ENCODE assay signal across 27 cellular contexts in the genomic region with DNA sequence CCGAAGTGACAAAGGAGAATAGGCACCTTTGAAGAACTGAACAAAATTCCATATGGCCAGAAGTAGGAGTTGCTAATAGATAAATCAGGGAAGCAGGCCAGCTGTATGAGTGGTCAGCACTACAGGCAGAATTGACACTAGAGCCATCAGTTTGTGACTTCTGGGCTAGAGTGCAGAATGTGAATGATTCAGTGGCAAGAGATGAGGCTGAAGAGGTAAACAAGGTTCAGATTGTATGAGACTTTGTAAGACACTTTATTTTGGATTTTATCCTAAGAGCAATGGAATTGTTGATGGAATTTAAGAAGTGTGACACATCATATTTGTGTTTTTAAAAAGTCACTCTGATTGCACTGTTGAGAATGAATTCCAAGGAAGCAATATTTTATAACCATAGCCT. TPM values are rescaled to one million over a fixed set of nuclear protein-coding genes. Genes with fewer than 3 reads are reported as not detected.
DNase-seq lines count a peak whose midpoint lies in the region; ATAC-seq, FAIRE-seq and TF ChIP-seq lines count a peak whose summit lies in the region.
"Had no signal": no experiment of that assay in that cellular context is flagged by ENCODE, and none has a peak within 500 bp of the region (broad histone marks: within the 10 kb centered on the region; RNA-seq: fewer than 3 reads in every experiment).

No MANE protein-coding gene starts in this region.

- no peaks in the 10 kb centered on the region for H3K27me3 ChIP-seq in osteoblast (ENCODE audit: insufficient read depth, low read length)
- H3K27me3 ChIP-seq: BLaER1 treated with 17β-estradiol and CSF1 and Interleukin-3, amounts not matched to agents 10 nM and 100 nM had no signal

- H3K9me3 Mint-ChIP-seq in activated T-cell treated with anti-CD3 and anti-CD28 coated beads, Interleukin-2, amount 50 U/mL, for 72 hours: no peaks in the 10 kb centered on the region
- H3K9me3 Mint-ChIP-seq in activated T-cell treated with anti-CD3 and anti-CD28 coated beads, Interleukin-2, amount 50 U/mL, for 4 hours: no peaks in the 10 kb centered on the region
- no peaks in the 10 kb centered on the region for H3K9me3 Mint-ChIP-seq in activated T-helper 2 cell treated with anti-CD3 and anti-CD28 coated beads, Interferon-gamma antibody, Interleukin-2, Interleukin-4, amounts not matched to agents 10 μg/mL and 5 μg/mL and 100 μg/mL, durations not matched to agents 14 hours and 24 hours and 36 hours
- H3K9me3 Mint-ChIP-seq: WTC11 had no signal

- H3K9me3 ChIP-seq in osteoblast (ENCODE audit: low read depth, low read length): no peaks in the 10 kb centered on the region
- H3K9me3 ChIP-seq: A549; BLaER1 treated with 17β-estradiol and CSF1 and Interleukin-3, amounts not matched to agents 10 nM and 100 nM had no signal

- TF ChIP-seq POLR2A in GM12892 (IDR thresholded peaks at IDR 0.05; ENCODE audit: low read depth, low read length): no peak

- H3K4me2 ChIP-seq in osteoblast (ENCODE audit: insufficient read depth, low read length): peak overlapping the region; percentile 31
- H3K4me2 ChIP-seq: A549; BLaER1 treated with 17β-estradiol and CSF1 and Interleukin-3, amounts not matched to agents 10 nM and 100 nM had no signal

- peak; percentile 73 for FAIRE-seq in GM12892 (lab: Jason Lieb, UNC)
- FAIRE-seq: A549, D721Med, urothelium cell line had no signal

- H3K79me2 ChIP-seq in osteoblast (ENCODE audit: insufficient read depth, low read length): no peaks in the 10 kb centered on the region

- H3K27ac ChIP-seq in osteoblast (ENCODE audit: low read depth, low read length): peak overlapping the region; percentile 31
- H3K27ac ChIP-seq: A549; BLaER1 treated with 17β-estradiol and CSF1 and Interleukin-3, amounts not matched to agents 10 nM and 100 nM had no signal

- no peaks in the 10 kb centered on the region for H4K20me1 ChIP-seq in osteoblast (ENCODE audit: insufficient read depth, low read length)
- H4K20me1 ChIP-seq: BLaER1 treated with 17β-estradiol and CSF1 and Interleukin-3, amounts not matched to agents 10 nM and 100 nM had no signal

- DNase-seq in activated T-cell treated with anti-CD3 and anti-CD28 coated beads, Interleukin-2, amount 50 U/mL, for 72 hours: no peak
- DNase-seq in activated T-cell treated with anti-CD3 and anti-CD28 coated beads, Interleukin-2, amount 50 U/mL, for 4 hours: no peak
- DNase-seq in GM12892 (ENCODE audit: insufficient read length) (no peak), osteoblast (ENCODE audit: insufficient read length, low spot score, missing footprints) (peak; percentile 11), HUDEP-2 (lab: John Stamatoyannopoulos, UW; ENCODE audit: unreplicated experiment in 76 of 76) (no peak), HuH-7.5 (ENCODE audit: low spot score) (no peak)
- DNase-seq in activated T-helper 2 cell treated with anti-CD3 and anti-CD28 coated beads, Interferon-gamma antibody, Interleukin-2, Interleukin-4, amounts not matched to agents 10 μg/mL and 5 μg/mL and 100 μg/mL, durations not matched to agents 14 hours and 24 hours and 36 hours (ENCODE audit: low spot score): no peak
- DNase-seq: activated CD8-positive, alpha-beta T cell treated with anti-CD3 and anti-CD28 coated beads, Interleukin-2, amount 10 ng/mL, durations not matched to agents 7 days and 5 days; activated naive CD4-positive, alpha-beta T cell treated with anti-CD3 and anti-CD28 coated beads, Interleukin-2, amount 50 U/mL, for 16 hours; activated T-cell treated with anti-CD3 and anti-CD28 coated beads, Interleukin-2, amount 50 U/mL, for 48 hours; H7; head of caudate nucleus; Kasumi-1; left colon; NCI-H1694; NCI-H2171; NCI-H526; nucleus accumbens; SHP77 treated with DMSO at 0.1 percent for 48 hours; small intestine; stimulated activated CD4-positive, alpha-beta T cell treated with anti-CD3 and anti-CD28 coated beads, Interleukin-1b, Interleukin-23, amount 100 ng/mL, for 48 hours had no signal

- H3K4me1 Mint-ChIP-seq in activated T-cell treated with anti-CD3 and anti-CD28 coated beads, Interleukin-2, amount 50 U/mL, for 72 hours (ENCODE audit: low read depth): peaks cover 4% of the 10 kb centered on the region
- peaks cover 29% of the 10 kb centered on the region for H3K4me1 Mint-ChIP-seq in activated T-cell treated with anti-CD3 and anti-CD28 coated beads, Interleukin-2, amount 50 U/mL, for 4 hours (ENCODE audit: low read depth)
- H3K4me1 Mint-ChIP-seq in activated T-helper 2 cell treated with anti-CD3 and anti-CD28 coated beads, Interferon-gamma antibody, Interleukin-2, Interleukin-4, amounts not matched to agents 10 μg/mL and 5 μg/mL and 100 μg/mL, durations not matched to agents 14 hours and 24 hours and 36 hours (ENCODE audit: low read depth): peaks cover 23% of the 10 kb centered on the region
- H3K4me1 Mint-ChIP-seq: WTC11 had no signal

- H3K27me3 Mint-ChIP-seq in activated T-cell treated with anti-CD3 and anti-CD28 coated beads, Interleukin-2, amount 50 U/mL, for 72 hours (ENCODE audit: low read depth): no peaks in the 10 kb centered on the region
- H3K27me3 Mint-ChIP-seq in activated T-cell treated with anti-CD3 and anti-CD28 coated beads, Interleukin-2, amount 50 U/mL, for 4 hours (ENCODE audit: low read depth): no peaks in the 10 kb centered on the region
- no peaks in the 10 kb centered on the region for H3K27me3 Mint-ChIP-seq in activated T-helper 2 cell treated with anti-CD3 and anti-CD28 coated beads, Interferon-gamma antibody, Interleukin-2, Interleukin-4, amounts not matched to agents 10 μg/mL and 5 μg/mL and 100 μg/mL, durations not matched to agents 14 hours and 24 hours and 36 hours (ENCODE audit: low read depth)

- intact Hi-C loops in activated T-helper 2 cell treated with anti-CD3 and anti-CD28 coated beads, Interferon-gamma antibody, Interleukin-2, Interleukin-4, amounts not matched to agents 10 μg/mL and 5 μg/mL and 100 μg/mL, durations not matched to agents 14 hours and 24 hours and 36 hours (cut with micrococcal nuclease): no loop called here

- no peak overlapping the region for H2AFZ ChIP-seq in osteoblast (ENCODE audit: low read length)

- peaks cover 16% of the 10 kb centered on the region for H3K4me1 ChIP-seq in osteoblast (ENCODE audit: insufficient read depth, low read length)
- H3K4me1 ChIP-seq: A549; BLaER1 treated with 17β-estradiol and CSF1 and Interleukin-3, amounts not matched to agents 10 nM and 100 nM had no signal

- H3K36me3 ChIP-seq in osteoblast (ENCODE audit: insufficient read depth, low read length): no peaks in the 10 kb centered on the region

- H3K4me3 ChIP-seq in osteoblast (ENCODE audit: insufficient read depth, low read length): no peak overlapping the region
- H3K4me3 ChIP-seq: A549; BLaER1 treated with 17β-estradiol and CSF1 and Interleukin-3, amounts not matched to agents 10 nM and 100 nM had no signal

- ATAC-seq in activated T-cell treated with anti-CD3 and anti-CD28 coated beads, Interleukin-2, amount 50 U/mL, for 72 hours (replicated peaks in 1 of 2): no peak
- ATAC-seq in activated T-cell treated with anti-CD3 and anti-CD28 coated beads, Interleukin-2, amount 50 U/mL, for 4 hours: no peak
- no peak for ATAC-seq in GM19452 (IDR thresholded peaks at IDR 0.05; ENCODE audit: unreplicated experiment)
- ATAC-seq: A549; activated CD8-positive, alpha-beta T cell treated with anti-CD3 and anti-CD28 coated beads, Interleukin-2, amount 10 ng/mL, durations not matched to agents 7 days and 5 days; left colon; WTC11 had no signal

- H3K27ac Mint-ChIP-seq in activated T-cell treated with anti-CD3 and anti-CD28 coated beads, Interleukin-2, amount 50 U/mL, for 72 hours: peak overlapping the region; percentile 7
- H3K27ac Mint-ChIP-seq in activated T-helper 2 cell treated with anti-CD3 and anti-CD28 coated beads, Interferon-gamma antibody, Interleukin-2, Interleukin-4, amounts not matched to agents 10 μg/mL and 5 μg/mL and 100 μg/mL, durations not matched to agents 14 hours and 24 hours and 36 hours: peak overlapping the region; percentile 29
- H3K27ac Mint-ChIP-seq: activated CD8-positive, alpha-beta T cell treated with anti-CD3 and anti-CD28 coated beads, Interleukin-2, amount 10 ng/mL, durations not matched to agents 7 days and 5 days; WTC11 had no signal

- no peak for TF ChIP-seq CTCF in osteoblast (IDR thresholded peaks at IDR 0.05; ENCODE audit: extremely low read depth, low read depth, low read length)

- H3K4me3 Mint-ChIP-seq in activated T-cell treated with anti-CD3 and anti-CD28 coated beads, Interleukin-2, amount 50 U/mL, for 72 hours: no peak overlapping the region
- no peak overlapping the region for H3K4me3 Mint-ChIP-seq in activated T-cell treated with anti-CD3 and anti-CD28 coated beads, Interleukin-2, amount 50 U/mL, for 4 hours
- H3K4me3 Mint-ChIP-seq in activated T-helper 2 cell treated with anti-CD3 and anti-CD28 coated beads, Interferon-gamma antibody, Interleukin-2, Interleukin-4, amounts not matched to agents 10 μg/mL and 5 μg/mL and 100 μg/mL, durations not matched to agents 14 hours and 24 hours and 36 hours (ENCODE audit: low read depth): no peak overlapping the region
- H3K4me3 Mint-ChIP-seq: activated CD8-positive, alpha-beta T cell treated with anti-CD3 and anti-CD28 coated beads, Interleukin-2, amount 10 ng/mL, durations not matched to agents 7 days and 5 days; WTC11 had no signal

- H3K36me3 Mint-ChIP-seq in activated T-cell treated with anti-CD3 and anti-CD28 coated beads, Interleukin-2, amount 50 U/mL, for 72 hours (ENCODE audit: insufficient read depth in 2 of 2): peaks cover 18 to 57% of the 10 kb centered on the region in 2 donors
- H3K36me3 Mint-ChIP-seq in activated T-cell treated with anti-CD3 and anti-CD28 coated beads, Interleukin-2, amount 50 U/mL, for 4 hours (ENCODE audit: insufficient read depth): peaks cover 47% of the 10 kb centered on the region
- H3K36me3 Mint-ChIP-seq in activated T-helper 2 cell treated with anti-CD3 and anti-CD28 coated beads, Interferon-gamma antibody, Interleukin-2, Interleukin-4, amounts not matched to agents 10 μg/mL and 5 μg/mL and 100 μg/mL, durations not matched to agents 14 hours and 24 hours and 36 hours (ENCODE audit: low read depth): peaks cover 83% of the 10 kb centered on the region
- H3K36me3 Mint-ChIP-seq: WTC11 had no signal

RNA-seq across cellular contexts. Expression of gene BIRC3, which starts 12.9 kb away (rescaled TPM):
- 100 to 1,000 TPM; 123 to 155 TPM for total RNA-seq in activated T-cell treated with anti-CD3 and anti-CD28 coated beads, Interleukin-2, amount 50 U/mL, for 72 hours
- total RNA-seq in activated T-cell treated with anti-CD3 and anti-CD28 coated beads, Interleukin-2, amount 50 U/mL, for 4 hours: 100 to 1,000 TPM in 1 of 3 donors, 10 to 100 TPM in 2; 77.2 to 105 (median 92.4) TPM
- 109 TPM for polyA plus RNA-seq in GM12892 (2012; ENCODE audit: missing spikeins)
- total RNA-seq in activated T-helper 2 cell treated with anti-CD3 and anti-CD28 coated beads, Interferon-gamma antibody, Interleukin-2, Interleukin-4, amounts not matched to agents 10 μg/mL and 5 μg/mL and 100 μg/mL, durations not matched to agents 14 hours and 24 hours and 36 hours: 217 and 221 TPM in 2 replicates
- 1.2 and 1.8 TPM in 2 replicates for total RNA-seq in osteoblast

RNA-seq across cellular contexts. Expression of gene BIRC2, which starts 16.8 kb away (rescaled TPM):
- 10 to 100 TPM; 38.3 to 44.4 TPM for total RNA-seq in activated T-cell treated with anti-CD3 and anti-CD28 coated beads, Interleukin-2, amount 50 U/mL, for 72 hours
- total RNA-seq in activated T-cell treated with anti-CD3 and anti-CD28 coated beads, Interleukin-2, amount 50 U/mL, for 4 hours: 10 to 100 TPM; 25.0 to 31.9 (median 31.7) TPM
- polyA plus RNA-seq in GM12892 (2012; ENCODE audit: missing spikeins): 37.2 TPM
- 28.0 and 30.4 TPM in 2 replicates for total RNA-seq in activated T-helper 2 cell treated with anti-CD3 and anti-CD28 coated beads, Interferon-gamma antibody, Interleukin-2, Interleukin-4, amounts not matched to agents 10 μg/mL and 5 μg/mL and 100 μg/mL, durations not matched to agents 14 hours and 24 hours and 36 hours
- total RNA-seq in osteoblast: 74.6 and 76.0 TPM in 2 replicates

Comparison
In these comparisons a context has a peak if more than half of its experiments do, and no peak if none do; other contexts are left out.
1. RNA of gene BIRC3, which starts 12.9 kb away (total RNA-seq): 217 to 221 TPM in activated T-helper 2 cell treated with anti-CD3 and anti-CD28 coated beads, Interferon-gamma antibody, Interleukin-2, Interleukin-4, amounts not matched to agents 10 μg/mL and 5 μg/mL and 100 μg/mL, durations not matched to agents 14 hours and 24 hours and 36 hours, 123 to 155 TPM in activated T-cell treated with anti-CD3 and anti-CD28 coated beads, Interleukin-2, amount 50 U/mL, for 72 hours and 77.2 to 105 TPM in activated T-cell treated with anti-CD3 and anti-CD28 coated beads, Interleukin-2, amount 50 U/mL, for 4 hours; 1.2 to 1.8 TPM in osteoblast; every median in the first group is over 10 times any median in the second.